ENCODE assay signal across 11 cellular contexts in genomic region chr1:42945171-42945570, GRCh38. TPM values are rescaled to one million over a fixed set of nuclear protein-coding genes. Genes with fewer than 3 reads are reported as not detected.
A peak's percentile ranks its signal among the peaks of the same experiment; 100 is the strongest.
DNase-seq lines count a peak whose midpoint lies in the region; ATAC-seq and TF ChIP-seq lines count a peak whose summit lies in the region.
"Had no signal": no experiment of that assay in that cellular context is flagged by ENCODE, and none has a peak within 500 bp of the region (broad histone marks: within the 10 kb centered on the region; RNA-seq: fewer than 3 reads in every experiment).

No MANE protein-coding gene starts in this region.

- no peaks in the 10 kb centered on the region for H3K27me3 Mint-ChIP-seq in activated T-cell treated with anti-CD3 and anti-CD28 coated beads, Interleukin-2, amount 50 U/mL, for 72 hours (ENCODE audit: low read depth)
- H3K27me3 Mint-ChIP-seq in T-helper 2 cell treated with Interferon-gamma antibody and Interleukin-4, amounts not matched to agents 5 μg/mL and 100 μg/mL, for 36 hours (ENCODE audit: low read depth): no peaks in the 10 kb centered on the region

- H3K4me3 ChIP-seq in gastroesophageal sphincter (no peak overlapping the region), thoracic aorta (no peak overlapping the region)

- TF ChIP-seq EP300 in gastroesophageal sphincter (IDR thresholded peaks at IDR 0.05): no peak

- peaks cover 91% of the 10 kb centered on the region for H3K4me1 Mint-ChIP-seq in activated T-cell treated with anti-CD3 and anti-CD28 coated beads, Interleukin-2, amount 50 U/mL, for 72 hours (ENCODE audit: low read depth)
- peaks cover 83% of the 10 kb centered on the region for H3K4me1 Mint-ChIP-seq in T-helper 2 cell treated with Interferon-gamma antibody and Interleukin-4, amounts not matched to agents 5 μg/mL and 100 μg/mL, for 36 hours (ENCODE audit: low read depth)

- H3K4me3 Mint-ChIP-seq in activated T-cell treated with anti-CD3 and anti-CD28 coated beads, Interleukin-2, amount 50 U/mL, for 72 hours: peak overlapping the region; percentile 55 to 58
- H3K4me3 Mint-ChIP-seq in T-helper 2 cell treated with Interferon-gamma antibody and Interleukin-4, amounts not matched to agents 5 μg/mL and 100 μg/mL, for 36 hours: peak overlapping the region; percentile 47

- H3K27me3 ChIP-seq in gastroesophageal sphincter (no peaks in the 10 kb centered on the region), thoracic aorta (replicated peaks; ENCODE audit: insufficient read depth) (no peaks in the 10 kb centered on the region)

- TF ChIP-seq POLR2A in gastroesophageal sphincter (IDR thresholded peaks at IDR 0.05): no peak

- H3K27ac ChIP-seq in gastroesophageal sphincter (peak overlapping the region in 3 of 4 donors; percentile 66 to 78 (median 67)), thoracic aorta (peak overlapping the region; percentile 91 to 96)

- ATAC-seq in activated T-cell treated with anti-CD3 and anti-CD28 coated beads, Interleukin-2, amount 50 U/mL, for 72 hours (replicated peaks in 1 of 2): peak; percentile 28 to 65
- ATAC-seq in gastroesophageal sphincter (no peak), thoracic aorta (ENCODE audit: insufficient number of reproducible peaks, low FRiP score, low read depth) (no peak), HG02973 (IDR thresholded peaks at IDR 0.05; ENCODE audit: unreplicated experiment) (no peak), HG03175 (IDR thresholded peaks at IDR 0.05; ENCODE audit: unreplicated experiment) (no peak)
- ATAC-seq: left colon had no signal

- H3K9me3 Mint-ChIP-seq in activated T-cell treated with anti-CD3 and anti-CD28 coated beads, Interleukin-2, amount 50 U/mL, for 72 hours: no peaks in the 10 kb centered on the region
- H3K9me3 Mint-ChIP-seq in T-helper 2 cell treated with Interferon-gamma antibody and Interleukin-4, amounts not matched to agents 5 μg/mL and 100 μg/mL, for 36 hours: no peaks in the 10 kb centered on the region

- peak overlapping the region; percentile 47 for H3K27ac Mint-ChIP-seq in activated T-cell treated with anti-CD3 and anti-CD28 coated beads, Interleukin-2, amount 50 U/mL, for 72 hours
- H3K27ac Mint-ChIP-seq in T-helper 2 cell treated with Interferon-gamma antibody and Interleukin-4, amounts not matched to agents 5 μg/mL and 100 μg/mL, for 36 hours: peak overlapping the region; percentile 89

- peaks cover 4 to 100% (median 20%) of the 10 kb centered on the region in 3 donors for H3K4me1 ChIP-seq in gastroesophageal sphincter
- peaks cover 74 to 98% of the 10 kb centered on the region in 2 donors for H3K4me1 ChIP-seq in thoracic aorta (ENCODE audit: control insufficient read depth in 1 of 2, low read depth in 2 of 2)

- WGBS in gastroesophageal sphincter (ENCODE audit: low coverage in 1 of 2), 2 donors: 74 to 93% methylated on average over 4 to 6 of the region's 6 CpGs

- DNase-seq in activated T-cell treated with anti-CD3 and anti-CD28 coated beads, Interleukin-2, amount 50 U/mL, for 72 hours: no peak
- no peak for DNase-seq in activated T-cell treated with anti-CD3 and anti-CD28 coated beads, Interleukin-2, amount 50 U/mL, for 1 hour
- DNase-seq in T-helper 2 cell treated with Interferon-gamma antibody and Interleukin-4, amounts not matched to agents 5 μg/mL and 100 μg/mL, for 36 hours (ENCODE audit: low spot score): no peak
- no peak for DNase-seq in thoracic aorta (ENCODE audit: low spot score)
- DNase-seq in LoVo (ENCODE audit: low spot score): no peak
- DNase-seq: left colon, NCI-H2171, SW 1271 had no signal

- H3K36me3 Mint-ChIP-seq in activated T-cell treated with anti-CD3 and anti-CD28 coated beads, Interleukin-2, amount 50 U/mL, for 72 hours (ENCODE audit: insufficient read depth in 2 of 2): peaks cover 6 to 24% of the 10 kb centered on the region in 2 donors
- H3K36me3 Mint-ChIP-seq in T-helper 2 cell treated with Interferon-gamma antibody and Interleukin-4, amounts not matched to agents 5 μg/mL and 100 μg/mL, for 36 hours (ENCODE audit: low read depth): peaks cover 64% of the 10 kb centered on the region

- TF ChIP-seq CTCF in gastroesophageal sphincter (IDR thresholded peaks at IDR 0.05) (no peak), thoracic aorta (IDR thresholded peaks at IDR 0.05) (no peak)

- H3K36me3 ChIP-seq in gastroesophageal sphincter: peaks cover 0 to 19% of the 10 kb centered on the region in 2 donors
- no peaks in the 10 kb centered on the region for H3K36me3 ChIP-seq in thoracic aorta

- no peaks in the 10 kb centered on the region for H3K9me3 ChIP-seq in gastroesophageal sphincter
- H3K9me3 ChIP-seq in thoracic aorta: no peaks in the 10 kb centered on the region

RNA-seq across cellular contexts. Expression of gene SLC2A1, which starts 13.5 kb away (rescaled TPM):
- total RNA-seq in activated T-cell treated with anti-CD3 and anti-CD28 coated beads, Interleukin-2, amount 50 U/mL, for 72 hours: 10 to 100 TPM; 41.7 to 51.9 TPM
- total RNA-seq in gastroesophageal sphincter (100 to 1,000 TPM in 1 of 4 donors, 10 to 100 TPM in 3; 23.5 to 106 (median 45.9) TPM), thoracic aorta (100 to 1,000 TPM; 119 to 147 TPM)

Comparison
In these comparisons a context has a peak if more than half of its experiments do, and no peak if none do; other contexts are left out.
1. ATAC-seq: peak in activated T-cell treated with anti-CD3 and anti-CD28 coated beads, Interleukin-2, amount 50 U/mL, for 72 hours (2 of 2); none in gastroesophageal sphincter (single experiment), thoracic aorta (single experiment), HG02973 (single experiment) and HG03175 (single experiment).